19 cellular contexts compared by ENCODE assay signal in genomic region chr20:45827712-45828111, GRCh38. TPM values are rescaled to one million over a fixed set of nuclear protein-coding genes. Genes with fewer than 3 reads are reported as not detected.
DNase-seq lines count a peak whose midpoint lies in the region; ATAC-seq, FAIRE-seq and TF ChIP-seq lines count a peak whose summit lies in the region.
"Had no signal": no experiment of that assay in that cellular context is flagged by ENCODE, and none has a peak within 500 bp of the region (broad histone marks: within the 10 kb centered on the region; RNA-seq: fewer than 3 reads in every experiment).

No MANE protein-coding gene starts in this region.

- H4K91ac ChIP-seq in IMR-90 (ENCODE audit: insufficient read depth, low read depth, low read length): no peak overlapping the region
- H4K91ac ChIP-seq in H1 (replicated peaks; ENCODE audit: insufficient read length, low read length): peak overlapping the region; percentile 36

- no TSS peak for BruUV-seq in IMR-90 (replicated peaks; lab: Mats Ljungman, UMichigan)

- H4K8ac ChIP-seq in IMR-90 (ENCODE audit: low read depth in 2 of 2, low read length in 2 of 2) (no peak overlapping the region), H1 (ENCODE audit: extremely low read depth, insufficient read depth, low read length) (no peak overlapping the region)

- H3K4me2 ChIP-seq in IMR-90 (ENCODE audit: low read depth, low read length): no peak overlapping the region
- no peak overlapping the region for H3K4me2 ChIP-seq in H1 (ENCODE audit: insufficient read depth in 1 of 2, low read depth in 2 of 2, low read length in 2 of 2)
- H3K4me2 ChIP-seq: A549, GM23338 had no signal

- peaks cover 14% of the 10 kb centered on the region for H3K4me1 Mint-ChIP-seq in mesothelial cell of epicardium

- POLR2A ChIA-PET in IMR-90 (lab: Charles Lee; ENCODE audit: unreplicated experiment): no interaction called here
- POLR2A ChIA-PET in H1 (lab: Charles Lee; ENCODE audit: partially characterized antibody): interaction anchor here (1.0 to 11.0 kb wide), 4 partner anchors 13 to 63 kb away, joined by 3 to 96 read pairs (median 4); partner anchors contain the start of gene UBE2C

- no peak overlapping the region for H3K9ac ChIP-seq in IMR-90 (ENCODE audit: low read depth, low read length)
- H3K9ac ChIP-seq in H1 (replicated peaks in 1 of 4; ENCODE audit: extremely low read depth in 1 of 4, low read depth in 3 of 4, low read length in 3 of 4): no peak overlapping the region

- H3K4ac ChIP-seq in IMR-90 (ENCODE audit: low read depth, low read length) (no peak overlapping the region), H1 (replicated peaks; ENCODE audit: insufficient read length, low read depth, low read length) (no peak overlapping the region)

- peaks cover 18% of the 10 kb centered on the region for H3K4me1 ChIP-seq in IMR-90 (ENCODE audit: control insufficient read depth, insufficient read depth, low read length)
- H3K4me1 ChIP-seq in H1 (replicated peaks in 1 of 4; ENCODE audit: control insufficient read depth in 3 of 4, insufficient read depth in 4 of 4, low read length in 3 of 4): peaks cover 0 to 12% (median 5%) of the 10 kb centered on the region in 4 experiments; a peak in 6 of 7 replicates
- H3K4me1 ChIP-seq in psoas muscle: peaks cover 51% of the 10 kb centered on the region
- peaks cover 22 to 54% of the 10 kb centered on the region in 2 donors for H3K4me1 ChIP-seq in thyroid gland

- dilution Hi-C loops in IMR-90 (cut with HindIII; ENCODE audit: low sequenced_read_pairs, unreplicated experiment): no loop called here

- no peaks in the 10 kb centered on the region for H3K79me2 ChIP-seq in H1 (ENCODE audit: control insufficient read depth in 1 of 2, insufficient read depth in 2 of 2, low read length in 2 of 2)

- intact Hi-C loops in IMR-90 (cut with micrococcal nuclease): no loop called here
- intact Hi-C loops in psoas muscle (cut with DNase I): no loop called here
- intact Hi-C loops in thyroid gland (cut with DNase I): no loop called here

- CTCF ChIA-PET in IMR-90 (lab: Yijun Ruan, JAX): no interaction called here
- CTCF ChIA-PET in H1 (lab: Charles Lee; ENCODE audit: partially characterized antibody): interaction anchor here (1.3 to 2.0 kb wide), 3 partner anchors 12 to 83 kb away, joined by 4 to 5 read pairs (median 5); partner anchors contain the start of gene NEURL2

- H3K27ac ChIP-seq in IMR-90 (ENCODE audit: insufficient read depth, low read length) (no peak overlapping the region), H1 (ENCODE audit: low read depth, low read length) (no peak overlapping the region), psoas muscle (peak overlapping the region; percentile 98), thyroid gland (peak overlapping the region in 2 of 3 donors; percentile 79 to 83)
- H3K27ac ChIP-seq: A549 had no signal

- no peaks in the 10 kb centered on the region for H3K9me3 Mint-ChIP-seq in mesothelial cell of epicardium
- H3K9me3 Mint-ChIP-seq: GM23338 had no signal

- no CpG with 5 or more reads among the region's 6 CpGs for WGBS in IMR-90 (ENCODE audit: extremely low coverage in 2 of 2, insufficient read length in 1 of 2), 2 experiments
- WGBS in H1 (ENCODE audit: extremely low coverage in 1 of 2, insufficient coverage in 1 of 2, insufficient read length in 1 of 2, insufficient replicate concordance in 2 of 2, low coverage in 1 of 2, low lambda C conversion rate in 2 of 2, missing lambda C conversion rate in 1 of 2), 2 experiments: 85% methylated on average over 6 of the region's 6 CpGs; no CpG with 5 or more reads in 1 of the 2 experiments
- 43 to 65% (median 49%) methylated on average over 6 of the region's 6 CpGs for WGBS in psoas muscle, 3 donors
- WGBS in thyroid gland, 2 donors: 83 to 90% methylated on average over 5 to 6 of the region's 6 CpGs

- H3K79me1 ChIP-seq in IMR-90 (ENCODE audit: low read depth in 1 of 2, low read length in 2 of 2): no peaks in the 10 kb centered on the region
- no peaks in the 10 kb centered on the region for H3K79me1 ChIP-seq in H1 (ENCODE audit: low read depth, low read length)

- H3K4me3 ChIP-seq in IMR-90 (ENCODE audit: insufficient read depth, low read depth, low read length) (no peak overlapping the region), H1 (ENCODE audit: extremely low read depth in 1 of 4, insufficient read depth in 2 of 4, low read depth in 3 of 4, low read length in 4 of 4) (no peak overlapping the region), psoas muscle (peak overlapping the region; percentile 81), thyroid gland (replicated peaks in 1 of 3) (no peak overlapping the region)
- H3K4me3 ChIP-seq: A549, GM23338 had no signal

- H3K36me3 Mint-ChIP-seq in mesothelial cell of epicardium: no peaks in the 10 kb centered on the region

- H3K23ac ChIP-seq in IMR-90 (ENCODE audit: low read depth, low read length) (no peak overlapping the region), H1 (ENCODE audit: insufficient read length) (no peak overlapping the region)

- no peak for FAIRE-seq in H1 (lab: Jason Lieb, UNC)
- FAIRE-seq: A549, D721Med had no signal

- no peak overlapping the region for H3K4me3 Mint-ChIP-seq in mesothelial cell of epicardium
- H3K4me3 Mint-ChIP-seq: B cell, CD14-positive monocyte, GM23338 had no signal

- H3K56ac ChIP-seq in IMR-90 (ENCODE audit: extremely low read depth, insufficient read depth, low read length) (no peak overlapping the region), H1 (replicated peaks; ENCODE audit: insufficient read length, low read depth, low read length) (no peak overlapping the region)

- ATAC-seq in IMR-90 (ENCODE audit: low read depth) (no peak), psoas muscle (peak in 1 of 4 donors; percentile 3), HG02884 (IDR thresholded peaks at IDR 0.05; ENCODE audit: unreplicated experiment) (no peak)
- ATAC-seq: A549, GM23338, HCT116 had no signal

- H3K9me1 ChIP-seq in IMR-90 (ENCODE audit: insufficient read depth, low read length): no peaks in the 10 kb centered on the region

- H2BK120ac ChIP-seq in IMR-90 (ENCODE audit: low read depth, low read length): no peak overlapping the region
- H2BK120ac ChIP-seq in H1 (replicated peaks; ENCODE audit: low read depth, low read length): no peak overlapping the region

- H2BK15ac ChIP-seq in IMR-90 (ENCODE audit: low read depth, low read length) (no peak overlapping the region), H1 (ENCODE audit: low read length) (no peak overlapping the region)

- H3K36me3 ChIP-seq in IMR-90 (ENCODE audit: control insufficient read depth, insufficient read depth, low read length): no peaks in the 10 kb centered on the region
- no peaks in the 10 kb centered on the region; a peak in 1 of 8 replicates for H3K36me3 ChIP-seq in H1 (ENCODE audit: control insufficient read depth in 2 of 4, insufficient read depth in 4 of 4, low read length in 3 of 4)
- peaks cover 0 to 35% of the 10 kb centered on the region in 2 donors for H3K36me3 ChIP-seq in psoas muscle (ENCODE audit: insufficient read depth in 1 of 2, low read depth in 1 of 2)
- H3K36me3 ChIP-seq in thyroid gland: no peaks in the 10 kb centered on the region

- H3K9me3 ChIP-seq in IMR-90 (ENCODE audit: control insufficient read depth, insufficient read depth, low read length) (no peaks in the 10 kb centered on the region), H1 (ENCODE audit: insufficient read depth in 2 of 2, low read depth in 1 of 2, low read length in 1 of 2) (no peaks in the 10 kb centered on the region), psoas muscle (no peaks in the 10 kb centered on the region), thyroid gland (no peaks in the 10 kb centered on the region)
- H3K9me3 ChIP-seq: A549 had no signal

- no peak for TF ChIP-seq EP300 in H1 (IDR thresholded peaks at IDR 0.05; ENCODE audit: borderline replicate concordance in 1 of 2, low read depth in 2 of 2, low read length in 2 of 2)

- no peak overlapping the region for H3K14ac ChIP-seq in IMR-90 (replicated peaks; ENCODE audit: low read depth, low read length)
- no peak overlapping the region for H3K14ac ChIP-seq in H1 (ENCODE audit: insufficient read length)

- H2BK12ac ChIP-seq in H1 (ENCODE audit: low read depth, low read length): 0 out of 2 replicates have a peak overlapping the region, but pooled peaks have one; percentile 19

- H2BK5ac ChIP-seq in IMR-90 (ENCODE audit: low read depth, low read length, poor library complexity, severe bottlenecking): no peak overlapping the region
- no peak overlapping the region for H2BK5ac ChIP-seq in H1 (ENCODE audit: low read depth, low read length)

- H3K18ac ChIP-seq in IMR-90 (ENCODE audit: low read depth, low read length) (no peak overlapping the region), H1 (ENCODE audit: extremely low read depth, low read length) (no peak overlapping the region)

- H3K27ac Mint-ChIP-seq in mesothelial cell of epicardium: no peak overlapping the region
- H3K27ac Mint-ChIP-seq: B cell had no signal

- H2AFZ ChIP-seq in IMR-90 (replicated peaks; ENCODE audit: low read length, poor library complexity): no peak overlapping the region
- no peak overlapping the region for H2AFZ ChIP-seq in H1 (ENCODE audit: low read length)
- H2AFZ ChIP-seq: GM23338 had no signal

- no peak for TF ChIP-seq CTCF in IMR-90 (conservative IDR thresholded peaks at IDR 0.05; ENCODE audit: low read depth, low read length)
- TF ChIP-seq CTCF in H1 (IDR thresholded peaks at IDR 0.05; ENCODE audit: control extremely low read depth in 1 of 3, insufficient read depth in 1 of 3, low read depth in 1 of 3, low read length in 3 of 3): no peak
- no peak for TF ChIP-seq CTCF in psoas muscle (IDR thresholded peaks at IDR 0.05)
- no peak for TF ChIP-seq CTCF in thyroid gland (IDR thresholded peaks at IDR 0.05)
- TF ChIP-seq CTCF in mesothelial cell of epicardium (IDR thresholded peaks at IDR 0.05; ENCODE audit: unreplicated experiment): no peak

- peaks cover 2% of the 10 kb centered on the region; the same call in 1 of the 2 replicates for H3K23me2 ChIP-seq in H1 (ENCODE audit: low read depth, low read length)

- in situ Hi-C loops in IMR-90 (cut with MboI; ENCODE audit: low sequenced_read_pairs): no loop called here

- H2AK5ac ChIP-seq in IMR-90 (ENCODE audit: low read depth, low read length) (no peak overlapping the region), H1 (ENCODE audit: low read depth, low read length) (no peak overlapping the region)

- DNase-seq in IMR-90: no peak
- DNase-seq in H1 (ENCODE audit: low read depth in 1 of 2, low spot score in 2 of 2): no peak
- no peak for DNase-seq in psoas muscle
- DNase-seq in thyroid gland: no peak
- no peak for DNase-seq in NCI-H82 treated with DMSO at 0.1 percent for 48 hours (lab: John Stamatoyannopoulos, UW; ENCODE audit: unreplicated experiment)
- DNase-seq in mesothelial cell of epicardium (ENCODE audit: low spot score in 2 of 2, unreplicated experiment in 2 of 2): no peak
- DNase-seq: DMS53, GDM1, NCI-H1105 treated with DMSO at 0.1 percent for 48 hours, NCI-H2029 treated with DMSO at 0.1 percent for 48 hours, NCI-H226, Right ventricle myocardium superior had no signal

- no peak overlapping the region for H2BK20ac ChIP-seq in IMR-90 (ENCODE audit: low read depth, low read length)
- H2BK20ac ChIP-seq in H1 (ENCODE audit: low read length): peak overlapping the region; percentile 62; the same call in 1 of the 2 replicates

- no peaks in the 10 kb centered on the region for H4K20me1 ChIP-seq in IMR-90 (ENCODE audit: insufficient read depth, low read length)
- no peaks in the 10 kb centered on the region for H4K20me1 ChIP-seq in H1 (replicated peaks in 1 of 2; ENCODE audit: control insufficient read depth in 1 of 2, insufficient read depth in 2 of 2, low read length in 2 of 2)

- TF ChIP-seq POLR2A in IMR-90 (IDR thresholded peaks at IDR 0.05; ENCODE audit: low read depth, low read length) (no peak), H1 (IDR thresholded peaks at IDR 0.05; ENCODE audit: control extremely low read depth in 1 of 2, low read depth in 2 of 2, low read length in 2 of 2) (no peak), thyroid gland (IDR thresholded peaks at IDR 0.05) (no peak)

- H3K27me3 ChIP-seq in IMR-90 (ENCODE audit: control insufficient read depth, insufficient read depth, low read length) (peaks cover 2% of the 10 kb centered on the region; the same call in 1 of the 2 replicates), H1 (replicated peaks in 1 of 4; ENCODE audit: control insufficient read depth in 3 of 4, extremely low read depth in 1 of 4, insufficient read depth in 3 of 4, low read length in 3 of 4) (peaks cover 0 to 12% (median 10%) of the 10 kb centered on the region in 4 experiments; a peak in 4 of 7 replicates), psoas muscle (ENCODE audit: insufficient read depth in 3 of 3, low read length in 2 of 3) (no peaks in the 10 kb centered on the region), thyroid gland (no peaks in the 10 kb centered on the region)

- TF ChIP-seq RAD21 in IMR-90 (IDR thresholded peaks at IDR 0.05; ENCODE audit: low read length): no peak
- TF ChIP-seq RAD21 in H1 (IDR thresholded peaks at IDR 0.05 in 1 of 2, conservative IDR thresholded peaks at IDR 0.05 in 1 of 2; ENCODE audit: low read depth in 2 of 2, low read length in 2 of 2): no peak

- peaks cover 20% of the 10 kb centered on the region for H3K27me3 Mint-ChIP-seq in mesothelial cell of epicardium (ENCODE audit: low read depth)

- peak overlapping the region; percentile 50 for H2AK9ac ChIP-seq in IMR-90 (replicated peaks; ENCODE audit: low read depth, low read length, poor library complexity)

- H4K5ac ChIP-seq in IMR-90 (ENCODE audit: low read depth, low read length) (no peak overlapping the region), H1 (ENCODE audit: insufficient read length, low read depth, low read length) (no peak overlapping the region)

RNA-seq across cellular contexts. Expression of gene TNNC2, which starts 0.6 kb away (rescaled TPM):
- total RNA-seq in IMR-90 (2012; rRNA removed) (0.28 TPM in 1 of 2 replicates, not detected in the other), psoas muscle (1,000 to 10,000 TPM; 1,390 to 3,666 (median 2,654) TPM), thyroid gland (1 to 10 TPM in 1 of 4 donors, not detected in 3; 1.4 TPM), mesothelial cell of epicardium (0.54 to 0.79 TPM in 2 of 3 replicates, not detected in the other)
- polyA plus RNA-seq in IMR-90 (2012; rRNA removed) (0.46 and 0.53 TPM in 2 replicates), H1 (2011; rRNA removed) (7.6 and 10.4 TPM in 2 replicates), psoas muscle (over 10,000 TPM in 1 of 3 donors, 1,000 to 10,000 TPM in 2; 2,508 to 10,677 (median 9,192) TPM)
- polyA plus RNA-seq in IMR-90 (2012; cell fraction: cytosol; rRNA removed): 0.31 and 0.44 TPM in 2 replicates
- 1.8 and 4.5 TPM in 2 replicates for polyA plus RNA-seq in IMR-90 (2012; cell fraction: nucleus; rRNA removed; ENCODE audit: low replicate concordance)
- 3.6 and 5.7 TPM in 2 replicates for total RNA-seq in H1 (2021; fragmentation: NEBNext Ultra II Directional; extraction: Animal tissue kit (Norgen Biotek cat#: 25700))
- polyA plus RNA-seq in H1 (2011; cell fraction: cytosol; rRNA removed): 11.8 TPM
- polyA plus RNA-seq in H1 (2011; cell fraction: nucleus; rRNA removed): 4.4 TPM
- polyA plus RNA-seq in H1 (2012, experiment 1 of 2): 6.2 to 10.0 TPM (median 8.5 TPM) in 4 replicates
- polyA plus RNA-seq in H1 (2012, experiment 2 of 2): 1.9 TPM
- polyA plus RNA-seq in H1 (2013, experiment 1 of 2): 5.7 TPM
- polyA plus RNA-seq in H1 (2013, experiment 2 of 2): 5.7 TPM
- polyA minus RNA-seq in H1 (2011; rRNA and poly(A)+ RNA removed): 0.39 and 2.5 TPM in 2 replicates
- not detected for polyA minus RNA-seq in H1 (2011; cell fraction: cytosol; rRNA and poly(A)+ RNA removed)
- not detected for polyA minus RNA-seq in H1 (2011; cell fraction: nucleus; rRNA and poly(A)+ RNA removed)
- total RNA-seq: B cell had no signal

RNA-seq across cellular contexts. Expression of gene SNX21, which starts 5.9 kb away (rescaled TPM):
- total RNA-seq in IMR-90 (2012; rRNA removed): 10.0 and 11.1 TPM in 2 replicates
- polyA plus RNA-seq in IMR-90 (2012; rRNA removed): 17.9 and 19.2 TPM in 2 replicates
- 29.5 and 31.6 TPM in 2 replicates for polyA plus RNA-seq in IMR-90 (2012; cell fraction: cytosol; rRNA removed)
- 25.5 and 46.9 TPM in 2 replicates for polyA plus RNA-seq in IMR-90 (2012; cell fraction: nucleus; rRNA removed; ENCODE audit: low replicate concordance)
- total RNA-seq in H1 (2021; fragmentation: NEBNext Ultra II Directional; extraction: Animal tissue kit (Norgen Biotek cat#: 25700)): 16.1 and 16.8 TPM in 2 replicates
- 15.8 and 28.2 TPM in 2 replicates for polyA plus RNA-seq in H1 (2011; rRNA removed)
- polyA plus RNA-seq in H1 (2011; cell fraction: cytosol; rRNA removed): 19.5 TPM
- 32.5 TPM for polyA plus RNA-seq in H1 (2011; cell fraction: nucleus; rRNA removed)
- polyA plus RNA-seq in H1 (2012, experiment 1 of 2): 7.7 to 11.1 TPM (median 10.4 TPM) in 4 replicates
- 9.3 TPM for polyA plus RNA-seq in H1 (2012, experiment 2 of 2)
- polyA plus RNA-seq in H1 (2013, experiment 1 of 2): 11.8 TPM
- 12.0 TPM for polyA plus RNA-seq in H1 (2013, experiment 2 of 2)
- 10.1 and 11.8 TPM in 2 replicates for polyA minus RNA-seq in H1 (2011; rRNA and poly(A)+ RNA removed)
- polyA minus RNA-seq in H1 (2011; cell fraction: cytosol; rRNA and poly(A)+ RNA removed): 18.1 TPM
- polyA minus RNA-seq in H1 (2011; cell fraction: nucleus; rRNA and poly(A)+ RNA removed): 21.0 TPM
- total RNA-seq in psoas muscle: 10 to 100 TPM; 22.3 to 44.9 (median 31.6) TPM
- polyA plus RNA-seq in psoas muscle: 10 to 100 TPM in 2 of 3 donors, 1 to 10 TPM in 1; 8.7 to 63.9 (median 21.2) TPM
- total RNA-seq in thyroid gland: 10 to 100 TPM; 41.5 to 54.9 (median 48.8) TPM
- total RNA-seq in mesothelial cell of epicardium: 15.8 to 21.0 TPM (median 17.3 TPM) in 3 replicates

RNA-seq across cellular contexts. Expression of gene UBE2C, which starts 15.3 kb away (rescaled TPM):
- 43.4 and 43.6 TPM in 2 replicates for total RNA-seq in IMR-90 (2012; rRNA removed)
- polyA plus RNA-seq in IMR-90 (2012; rRNA removed): 120 and 124 TPM in 2 replicates
- polyA plus RNA-seq in IMR-90 (2012; cell fraction: cytosol; rRNA removed): 90.8 and 151 TPM in 2 replicates
- polyA plus RNA-seq in IMR-90 (2012; cell fraction: nucleus; rRNA removed; ENCODE audit: low replicate concordance): 24.4 and 32.9 TPM in 2 replicates
- total RNA-seq in H1 (2021; fragmentation: NEBNext Ultra II Directional; extraction: Animal tissue kit (Norgen Biotek cat#: 25700)): 243 and 255 TPM in 2 replicates
- polyA plus RNA-seq in H1 (2011; rRNA removed): 312 and 326 TPM in 2 replicates
- polyA plus RNA-seq in H1 (2011; cell fraction: cytosol; rRNA removed): 261 TPM
- 147 TPM for polyA plus RNA-seq in H1 (2011; cell fraction: nucleus; rRNA removed)
- polyA plus RNA-seq in H1 (2012, experiment 1 of 2): 187 to 242 TPM (median 218 TPM) in 4 replicates
- 452 TPM for polyA plus RNA-seq in H1 (2012, experiment 2 of 2)
- polyA plus RNA-seq in H1 (2013, experiment 1 of 2): 303 TPM
- 318 TPM for polyA plus RNA-seq in H1 (2013, experiment 2 of 2)
- 81.2 and 93.7 TPM in 2 replicates for polyA minus RNA-seq in H1 (2011; rRNA and poly(A)+ RNA removed)
- 82.4 TPM for polyA minus RNA-seq in H1 (2011; cell fraction: cytosol; rRNA and poly(A)+ RNA removed)
- 74.3 TPM for polyA minus RNA-seq in H1 (2011; cell fraction: nucleus; rRNA and poly(A)+ RNA removed)
- under 1 TPM; 0.32 to 0.42 (median 0.38) TPM for total RNA-seq in psoas muscle
- polyA plus RNA-seq in psoas muscle: under 1 TPM in 2 of 3 donors, not detected in 1; 0.35 to 0.40 TPM
- total RNA-seq in thyroid gland: 1 to 10 TPM in 2 of 4 donors, under 1 TPM in 1, not detected in 1; 0.45 to 5.8 (median 2.6) TPM
- total RNA-seq in mesothelial cell of epicardium: 48.1 to 50.2 TPM (median 48.3 TPM) in 3 replicates

RNA-seq across cellular contexts. Expression of gene ACOT8, which starts 29.5 kb away (rescaled TPM):
- total RNA-seq in IMR-90 (2012; rRNA removed) (27.8 and 29.8 TPM in 2 replicates), psoas muscle (10 to 100 TPM; 20.3 to 29.6 (median 24.9) TPM), thyroid gland (10 to 100 TPM; 36.3 to 73.8 (median 50.6) TPM), mesothelial cell of epicardium (19.8 to 20.9 TPM (median 20.6 TPM) in 3 replicates)
- polyA plus RNA-seq in IMR-90 (2012; rRNA removed) (47.5 and 54.3 TPM in 2 replicates), H1 (2011; rRNA removed) (88.8 and 127 TPM in 2 replicates), psoas muscle (10 to 100 TPM; 20.2 to 32.9 (median 29.3) TPM)
- 52.2 and 67.2 TPM in 2 replicates for polyA plus RNA-seq in IMR-90 (2012; cell fraction: cytosol; rRNA removed)
- polyA plus RNA-seq in IMR-90 (2012; cell fraction: nucleus; rRNA removed; ENCODE audit: low replicate concordance): 51.7 and 74.1 TPM in 2 replicates
- total RNA-seq in H1 (2021; fragmentation: NEBNext Ultra II Directional; extraction: Animal tissue kit (Norgen Biotek cat#: 25700)): 37.3 and 37.6 TPM in 2 replicates
- polyA plus RNA-seq in H1 (2011; cell fraction: cytosol; rRNA removed): 101 TPM
- 83.1 TPM for polyA plus RNA-seq in H1 (2011; cell fraction: nucleus; rRNA removed)
- 28.5 to 43.1 TPM (median 40.4 TPM) in 4 replicates for polyA plus RNA-seq in H1 (2012, experiment 1 of 2)
- polyA plus RNA-seq in H1 (2012, experiment 2 of 2): 56.9 TPM
- 24.6 TPM for polyA plus RNA-seq in H1 (2013, experiment 1 of 2)
- 25.6 TPM for polyA plus RNA-seq in H1 (2013, experiment 2 of 2)
- 31.6 and 39.7 TPM in 2 replicates for polyA minus RNA-seq in H1 (2011; rRNA and poly(A)+ RNA removed)
- polyA minus RNA-seq in H1 (2011; cell fraction: cytosol; rRNA and poly(A)+ RNA removed): 25.0 TPM
- 48.3 TPM for polyA minus RNA-seq in H1 (2011; cell fraction: nucleus; rRNA and poly(A)+ RNA removed)

RNA-seq across cellular contexts. Expression of gene ZSWIM3, which starts 29.7 kb away (rescaled TPM):
- total RNA-seq in IMR-90 (2012; rRNA removed): 8.1 and 8.6 TPM in 2 replicates
- polyA plus RNA-seq in IMR-90 (2012; rRNA removed): 2.8 and 3.3 TPM in 2 replicates
- polyA plus RNA-seq in IMR-90 (2012; cell fraction: cytosol; rRNA removed): 1.6 and 2.3 TPM in 2 replicates
- polyA plus RNA-seq in IMR-90 (2012; cell fraction: nucleus; rRNA removed; ENCODE audit: low replicate concordance): 3.4 and 3.5 TPM in 2 replicates
- 6.8 and 6.9 TPM in 2 replicates for total RNA-seq in H1 (2021; fragmentation: NEBNext Ultra II Directional; extraction: Animal tissue kit (Norgen Biotek cat#: 25700))
- polyA plus RNA-seq in H1 (2011; rRNA removed): 5.4 and 5.5 TPM in 2 replicates
- 6.0 TPM for polyA plus RNA-seq in H1 (2011; cell fraction: cytosol; rRNA removed)
- 4.9 TPM for polyA plus RNA-seq in H1 (2011; cell fraction: nucleus; rRNA removed)
- polyA plus RNA-seq in H1 (2012, experiment 1 of 2): 4.5 to 6.2 TPM (median 5.5 TPM) in 4 replicates
- polyA plus RNA-seq in H1 (2012, experiment 2 of 2): 5.7 TPM
- polyA plus RNA-seq in H1 (2013, experiment 1 of 2): 3.6 TPM
- 3.2 TPM for polyA plus RNA-seq in H1 (2013, experiment 2 of 2)
- 12.3 and 13.6 TPM in 2 replicates for polyA minus RNA-seq in H1 (2011; rRNA and poly(A)+ RNA removed)
- 3.5 TPM for polyA minus RNA-seq in H1 (2011; cell fraction: cytosol; rRNA and poly(A)+ RNA removed)
- polyA minus RNA-seq in H1 (2011; cell fraction: nucleus; rRNA and poly(A)+ RNA removed): 4.4 TPM
- 1 to 10 TPM; 1.4 to 2.7 (median 1.5) TPM for total RNA-seq in psoas muscle
- 1 to 10 TPM; 1.1 to 2.0 (median 1.5) TPM for polyA plus RNA-seq in psoas muscle
- total RNA-seq in thyroid gland: 1 to 10 TPM; 2.2 to 4.5 (median 3.9) TPM
- 3.7 to 4.6 TPM (median 4.4 TPM) in 3 replicates for total RNA-seq in mesothelial cell of epicardium

Comparison
In these comparisons a context has a peak if more than half of its experiments do, and no peak if none do; other contexts are left out.
1. H3K27ac ChIP-seq: peak in psoas muscle (single experiment) and thyroid gland (2 of 3); none in IMR-90 (single experiment) and H1 (single experiment).
2. RNA of gene TNNC2, which starts 0.6 kb away (total RNA-seq): 1,390 to 3,666 TPM in psoas muscle; 3.6 to 5.7 TPM in H1, 1.4 TPM in thyroid gland, 0.54 to 0.79 TPM in mesothelial cell of epicardium and 0.28 TPM in IMR-90; every median in the first group is over 100 times any median in the second.